Comparison of ENCODE assay signal across 23 cellular contexts in the genomic region with DNA sequence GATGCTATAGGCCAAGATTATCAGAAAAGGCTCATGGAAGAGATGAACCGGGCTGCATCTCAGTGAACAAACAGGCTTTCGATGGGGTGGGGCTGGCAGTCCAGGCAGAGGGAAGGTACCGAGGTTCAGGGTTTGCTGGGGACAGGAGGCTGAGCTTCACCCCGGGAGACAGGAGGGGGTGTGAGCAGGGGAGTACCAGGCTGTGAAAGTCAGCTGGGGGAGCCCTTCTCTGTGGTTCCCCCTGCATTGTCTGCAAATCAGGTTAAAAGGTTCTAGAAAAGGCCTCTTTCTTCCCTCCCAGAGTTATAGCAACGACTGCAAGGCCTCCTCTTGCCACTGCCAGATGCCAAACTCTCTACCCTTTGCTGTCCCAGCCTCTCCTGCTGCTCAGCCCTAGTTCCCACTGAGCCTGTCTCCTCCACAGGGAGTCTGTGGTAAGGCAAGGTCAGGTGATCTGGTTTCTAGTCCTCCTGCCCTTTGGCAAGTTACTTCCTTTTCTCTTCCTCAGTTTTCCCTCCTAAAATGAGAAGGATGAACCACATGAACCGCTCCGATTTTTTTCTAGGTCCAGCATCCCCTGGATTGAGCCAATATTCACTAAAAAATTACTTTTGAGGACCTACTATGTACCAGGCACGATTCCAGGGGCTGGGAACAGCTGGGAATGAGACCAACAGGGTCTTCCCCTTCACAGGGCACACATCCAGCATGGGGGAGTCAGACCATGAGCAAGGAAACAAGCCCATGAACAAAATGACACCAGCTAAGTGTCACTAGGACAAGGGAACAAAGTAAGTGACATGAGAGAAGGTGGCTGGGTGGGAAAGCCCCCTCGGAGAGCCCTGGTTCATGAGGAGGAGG. TPM values are rescaled to one million over a fixed set of nuclear protein-coding genes. Genes with fewer than 3 reads are reported as not detected.
DNase-seq lines count a peak whose midpoint lies in the region; ATAC-seq, FAIRE-seq and TF ChIP-seq lines count a peak whose summit lies in the region.
"Had no signal": no experiment of that assay in that cellular context is flagged by ENCODE, and none has a peak within 500 bp of the region (broad histone marks: within the 10 kb centered on the region; RNA-seq: fewer than 3 reads in every experiment).

No MANE protein-coding gene starts in this region.

- no peaks in the 10 kb centered on the region for H3K9me3 Mint-ChIP-seq in nephron progenitor cell
- H3K9me3 Mint-ChIP-seq: activated T-cell treated with anti-CD3 and anti-CD28 coated beads, Interleukin-2, amount 50 U/mL, for 24 hours; CD4-positive, alpha-beta T cell had no signal

- H3K4me1 Mint-ChIP-seq in nephron progenitor cell = peaks cover 13% of the 10 kb centered on the region

- no TSS peak for BruUV-seq in GM12878 (replicated peaks; lab: Mats Ljungman, UMichigan)

- H3K9ac ChIP-seq in GM12878 (ENCODE audit: control insufficient read depth, insufficient read depth, low read length) = no peak overlapping the region

- TF ChIP-seq POLR2A in GM12878 (IDR thresholded peaks at IDR 0.05; ENCODE audit: low read depth, low read length) = no peak

- H3K4me3 ChIP-seq in GM12878 = no peak overlapping the region
- H3K4me3 ChIP-seq: heart right ventricle, spleen had no signal

- intact Hi-C loops in GM12878 (cut with micrococcal nuclease; ENCODE audit: unreplicated experiment) = no loop called here

- 32% methylated on average over 9 of the region's 9 CpGs for WGBS in GM12878 (ENCODE audit: insufficient coverage, insufficient replicate concordance, low lambda C conversion rate, missing lambda C conversion rate)

- H3K4me2 ChIP-seq in GM12878 (ENCODE audit: control insufficient read depth, insufficient read depth) = no peak overlapping the region

- no peaks in the 10 kb centered on the region for H3K79me2 ChIP-seq in GM12878 (ENCODE audit: control insufficient read depth, insufficient read depth, low read length)

- RAD21 ChIA-PET in GM12878 (lab: Charles Lee; ENCODE audit: unreplicated experiment) = interaction anchor here (1.4 to 17.4 kb wide), 2 partner anchors 14 to 120 kb away, joined by 4 to 340 read pairs; no protein-coding TSS in a partner anchor

- FAIRE-seq in GM12878 (lab: Jason Lieb, UNC) = no peak
- FAIRE-seq: H54 had no signal

- no peak overlapping the region for H3K27ac ChIP-seq in GM12878 (ENCODE audit: control insufficient read depth, insufficient read depth)
- H3K27ac ChIP-seq: heart right ventricle, spleen had no signal

- H3K36me3 Mint-ChIP-seq in nephron progenitor cell (ENCODE audit: low read depth) = no peaks in the 10 kb centered on the region

- TF ChIP-seq CTCF in GM12878 (IDR thresholded peaks at IDR 0.05 in 2 of 3, conservative IDR thresholded peaks at IDR 0.05 in 1 of 3; ENCODE audit: control insufficient read depth in 2 of 3, extremely low read depth in 1 of 3, insufficient read depth in 1 of 3, low read depth in 3 of 3, low read length in 3 of 3) (no peak; a peak in 1 of 6 replicates), nephron progenitor cell (IDR thresholded peaks at IDR 0.05) (no peak)

- H3K4me1 ChIP-seq in GM12878 (ENCODE audit: control insufficient read depth, insufficient read depth, low read length) = peaks cover 12% of the 10 kb centered on the region
- H3K4me1 ChIP-seq: spleen had no signal

- H3K36me3 ChIP-seq in GM12878 (ENCODE audit: control insufficient read depth in 2 of 2, insufficient read depth in 2 of 2, low read length in 1 of 2) = no peaks in the 10 kb centered on the region
- H3K36me3 ChIP-seq: heart right ventricle, spleen had no signal

- H3K27ac Mint-ChIP-seq in nephron progenitor cell = peak overlapping the region; percentile 41
- H3K27ac Mint-ChIP-seq: activated T-cell treated with anti-CD3 and anti-CD28 coated beads, Interleukin-2, amount 50 U/mL, for 24 hours; CD4-positive, alpha-beta T cell had no signal

- in situ Hi-C loops in GM12878 (cut with MboI) = no loop called here
- in situ Hi-C loops in G401 (cut with HindIII; ENCODE audit: low sequenced_read_pairs) = no loop called here

- no peaks in the 10 kb centered on the region for H4K20me1 ChIP-seq in GM12878 (ENCODE audit: control insufficient read depth, insufficient read depth)

- no peak for TF ChIP-seq EP300 in Ishikawa (IDR thresholded peaks at IDR 0.05; ENCODE audit: borderline replicate concordance)
- TF ChIP-seq EP300 in GM12878 (IDR thresholded peaks at IDR 0.05; ENCODE audit: borderline replicate concordance in 1 of 2, control insufficient read depth in 1 of 2, low read depth in 2 of 2, low read length in 2 of 2) = no peak

- H3K27me3 Mint-ChIP-seq in nephron progenitor cell (ENCODE audit: low read depth, poor library complexity) = peaks cover 21% of the 10 kb centered on the region

- no peaks in the 10 kb centered on the region for H3K27me3 ChIP-seq in GM12878 (replicated peaks in 1 of 2; ENCODE audit: control insufficient read depth in 2 of 2, insufficient read depth in 2 of 2, low read length in 1 of 2)
- H3K27me3 ChIP-seq: heart right ventricle had no signal

- DNase-seq in GM12878 (ENCODE audit: low read depth, low spot score) (no peak), nephron progenitor cell (no peak), G401 (ENCODE audit: low spot score) (no peak), DMS153 treated with DMSO at 0.1 percent for 48 hours (lab: John Stamatoyannopoulos, UW; ENCODE audit: unreplicated experiment) (no peak), NCI-H748 (lab: John Stamatoyannopoulos, UW; ENCODE audit: unreplicated experiment) (no peak), kidney glomerular epithelial cell (lab: John Stamatoyannopoulos, UW) (no peak)
- DNase-seq: activated CD4-positive, CD25-positive, alpha-beta regulatory T cell treated with anti-CD3 and anti-CD28 coated beads, Interleukin-2, amount 50 U/mL, for 72 hours; activated naive CD4-positive, alpha-beta T cell; activated T-cell treated with anti-CD3 and anti-CD28 coated beads, Interleukin-2, amount 50 U/mL, for 24 hours; caudate nucleus; CD4-positive, alpha-beta T cell; heart right ventricle; MM.1S; NCI-H1436; NCI-H526; occipital lobe; spleen; stimulated activated CD4-positive, alpha-beta T cell treated with anti-CD3 and anti-CD28 coated beads, Interleukin-4, amount 100 ng/mL, for 4 hours; stimulated activated naive CD8-positive, alpha-beta T cell treated with anti-CD3 and anti-CD28 coated beads, Interleukin-15, Interleukin-2, amounts not matched to agents 100 U/mL and 50 U/mL, for 24 hours had no signal

- no peaks in the 10 kb centered on the region for H3K9me3 ChIP-seq in GM12878 (replicated peaks; ENCODE audit: control insufficient read depth, insufficient read depth, low read length)
- H3K9me3 ChIP-seq: heart right ventricle, spleen had no signal

- SMC1A ChIA-PET in GM12878 (lab: Charles Lee; ENCODE audit: uncharacterized antibody, unreplicated experiment) = interaction anchor here (0.8 to 19.4 kb wide), 3 partner anchors 13 to 118 kb away, joined by 3 to 374 read pairs (median 3); no protein-coding TSS in a partner anchor

- H2AFZ ChIP-seq in GM12878 (ENCODE audit: control insufficient read depth, low read depth, low read length) = no peak overlapping the region

- ATAC-seq in GM18868 (IDR thresholded peaks at IDR 0.05; ENCODE audit: unreplicated experiment) (peak; percentile 51), GM12878 (peak; percentile 70)
- ATAC-seq: stimulated activated naive CD8-positive, alpha-beta T cell treated with anti-CD3 and anti-CD28 coated beads, Interleukin-15, Interleukin-2, amounts not matched to agents 100 U/mL and 50 U/mL, for 24 hours had no signal

- no peak overlapping the region for H3K4me3 Mint-ChIP-seq in nephron progenitor cell
- H3K4me3 Mint-ChIP-seq: activated T-cell treated with anti-CD3 and anti-CD28 coated beads, Interleukin-2, amount 50 U/mL, for 24 hours; CD4-positive, alpha-beta T cell had no signal

- POLR2A ChIA-PET in GM12878 (lab: Charles Lee) = interaction anchor here (0.5 to 18.2 kb wide), 2 partner anchors 13 to 139 kb away, joined by 3 to 228 read pairs; no protein-coding TSS in a partner anchor

- TF ChIP-seq RAD21 in Ishikawa (IDR thresholded peaks at IDR 0.05; ENCODE audit: low read depth) (no peak), GM12878 (IDR thresholded peaks at IDR 0.05; ENCODE audit: insufficient read depth, low read depth, low read length) (no peak)

- CTCF ChIA-PET in GM12878 (lab: Yijun Ruan, JAX) = interaction anchor here (1.1 to 17.8 kb wide), 6 partner anchors 15 to 121 kb away, joined by 4 to 623 read pairs (median 4); no protein-coding TSS in a partner anchor

RNA-seq across cellular contexts. Expression of gene LAD1, which starts 7.2 kb away (rescaled TPM):
- total RNA-seq in GM12878 (2013; cell fraction: nucleolus; rRNA removed) = 0.40 and 0.91 TPM in 2 replicates
- 0.22 and 0.40 TPM in 2 replicates for total RNA-seq in GM12878 (2014; rRNA removed)
- 0.18 and 0.40 TPM in 2 replicates for total RNA-seq in GM12878 (2014; rRNA removed; fragmentation: Illumina TruSeq; extraction: Trizol)
- 0.26 and 0.53 TPM in 2 replicates for total RNA-seq in GM12878 (2021)
- 0.33 TPM for polyA plus RNA-seq in GM12878 (2011; ENCODE audit: low read depth)
- polyA plus RNA-seq in GM12878 (2011; rRNA removed) = 0.05 TPM in 1 of 2 replicates, not detected in the other
- polyA plus RNA-seq in GM12878 (2011; cell fraction: cytosol; rRNA removed) = 0.09 TPM in 1 of 2 replicates, not detected in the other
- 0.07 TPM in 1 of 2 replicates, not detected in the other for polyA plus RNA-seq in GM12878 (2011; cell fraction: nucleus; rRNA removed)
- polyA plus RNA-seq in GM12878 (2012) = 0.31 and 0.77 TPM in 2 replicates
- 0.11 and 0.48 TPM in 2 replicates for polyA plus RNA-seq in GM12878 (2014; fragmentation: Illumina TruSeq; extraction: Trizol)
- not detected for polyA plus RNA-seq in GM12878 (2014; fragmentation: Nextera tagmentation; extraction: Ambion mirVana)
- 0.32 and 0.80 TPM in 2 replicates for polyA plus RNA-seq in GM12878 (2014; rRNA removed)
- under 1 TPM in 1 of 2 experiments, not detected in 1; 0.16 TPM for polyA plus RNA-seq in GM12878 (2016; fragmentation: Nextera tagmentation; extraction: Ambion mirVana)
- not detected in 2 replicates for polyA minus RNA-seq in GM12878 (2011; rRNA and poly(A)+ RNA removed)
- polyA minus RNA-seq in GM12878 (2011; cell fraction: cytosol; rRNA and poly(A)+ RNA removed) = not detected in 2 replicates
- not detected in 2 replicates for polyA minus RNA-seq in GM12878 (2011; cell fraction: nucleus; rRNA and poly(A)+ RNA removed)
- total RNA-seq in G401 (2014; rRNA removed; shearing (Covaris generic)) = 0.20 and 6.1 TPM in 2 replicates
- total RNA-seq: CD4-positive, alpha-beta T cell; occipital lobe had no signal

RNA-seq across cellular contexts. Expression of gene TNNT2, which starts 14.4 kb away (rescaled TPM):
- total RNA-seq in GM12878 (2013; cell fraction: nucleolus; rRNA removed) = not detected in 2 replicates
- not detected in 2 replicates for total RNA-seq in GM12878 (2014; rRNA removed)
- total RNA-seq in GM12878 (2014; rRNA removed; fragmentation: Illumina TruSeq; extraction: Trizol) = not detected in 2 replicates
- total RNA-seq in GM12878 (2021) = not detected in 2 replicates
- not detected for polyA plus RNA-seq in GM12878 (2011; ENCODE audit: low read depth)
- polyA plus RNA-seq in GM12878 (2011; rRNA removed) = not detected in 2 replicates
- polyA plus RNA-seq in GM12878 (2011; cell fraction: cytosol; rRNA removed) = not detected in 2 replicates
- not detected in 2 replicates for polyA plus RNA-seq in GM12878 (2011; cell fraction: nucleus; rRNA removed)
- polyA plus RNA-seq in GM12878 (2012) = not detected in 2 replicates
- not detected in 2 replicates for polyA plus RNA-seq in GM12878 (2014; fragmentation: Illumina TruSeq; extraction: Trizol)
- not detected for polyA plus RNA-seq in GM12878 (2014; fragmentation: Nextera tagmentation; extraction: Ambion mirVana)
- polyA plus RNA-seq in GM12878 (2014; rRNA removed) = not detected in 2 replicates
- polyA plus RNA-seq in GM12878 (2016; fragmentation: Nextera tagmentation; extraction: Ambion mirVana) = 1 to 10 TPM in 1 of 2 experiments, not detected in 1; 2.2 TPM
- not detected in 2 replicates for polyA minus RNA-seq in GM12878 (2011; rRNA and poly(A)+ RNA removed)
- not detected in 2 replicates for polyA minus RNA-seq in GM12878 (2011; cell fraction: cytosol; rRNA and poly(A)+ RNA removed)
- 0.19 TPM in 1 of 2 replicates, not detected in the other for polyA minus RNA-seq in GM12878 (2011; cell fraction: nucleus; rRNA and poly(A)+ RNA removed)
- 18.3 and 22.2 TPM in 2 replicates for total RNA-seq in G401 (2014; rRNA removed; shearing (Covaris generic))
- total RNA-seq: CD4-positive, alpha-beta T cell; occipital lobe had no signal

RNA-seq across cellular contexts. Expression of gene TNNI1, which starts 29.6 kb away (rescaled TPM):
- 0.94 and 0.98 TPM in 2 replicates for total RNA-seq in GM12878 (2013; cell fraction: nucleolus; rRNA removed)
- total RNA-seq in GM12878 (2014; rRNA removed) = under 0.01 TPM in 1 of 2 replicates, not detected in the other
- 0.14 TPM in 1 of 2 replicates, not detected in the other for total RNA-seq in GM12878 (2014; rRNA removed; fragmentation: Illumina TruSeq; extraction: Trizol)
- total RNA-seq in GM12878 (2021) = not detected in 2 replicates
- not detected for polyA plus RNA-seq in GM12878 (2011; ENCODE audit: low read depth)
- 0.41 and 0.50 TPM in 2 replicates for polyA plus RNA-seq in GM12878 (2011; rRNA removed)
- 0.60 and 0.87 TPM in 2 replicates for polyA plus RNA-seq in GM12878 (2011; cell fraction: cytosol; rRNA removed)
- polyA plus RNA-seq in GM12878 (2011; cell fraction: nucleus; rRNA removed) = 0.48 and 1.0 TPM in 2 replicates
- 0.45 TPM in 1 of 2 replicates, not detected in the other for polyA plus RNA-seq in GM12878 (2012)
- polyA plus RNA-seq in GM12878 (2014; fragmentation: Illumina TruSeq; extraction: Trizol) = not detected in 2 replicates
- under 1 TPM in 1 of 2 experiments, not detected in 1; 0.04 TPM for polyA plus RNA-seq in GM12878 (2014; fragmentation: Nextera tagmentation; extraction: Ambion mirVana)
- polyA plus RNA-seq in GM12878 (2014; rRNA removed) = 0.39 TPM in 1 of 2 replicates, not detected in the other
- polyA plus RNA-seq in GM12878 (2016; fragmentation: Nextera tagmentation; extraction: Ambion mirVana) = 1 to 10 TPM in 1 of 2 experiments, under 1 TPM in 1; 0.20 to 1.0 TPM
- 0.44 and 0.67 TPM in 2 replicates for polyA minus RNA-seq in GM12878 (2011; rRNA and poly(A)+ RNA removed)
- polyA minus RNA-seq in GM12878 (2011; cell fraction: cytosol; rRNA and poly(A)+ RNA removed) = 0.13 TPM in 1 of 2 replicates, not detected in the other
- 0.60 and 0.67 TPM in 2 replicates for polyA minus RNA-seq in GM12878 (2011; cell fraction: nucleus; rRNA and poly(A)+ RNA removed)
- total RNA-seq in G401 (2014; rRNA removed; shearing (Covaris generic)) = 57.1 and 57.8 TPM in 2 replicates
- total RNA-seq: CD4-positive, alpha-beta T cell; lower leg skin; occipital lobe; spleen had no signal

Comparison
In these comparisons a context has a peak if more than half of its experiments do, and no peak if none do; other contexts are left out.
1. RNA of gene TNNT2, which starts 14.4 kb away (total RNA-seq): 18.3 to 22.2 TPM in G401; not detected in GM12878; every median in the first group is over 10 times any median in the second.
2. RNA of gene TNNI1, which starts 29.6 kb away (total RNA-seq): 57.1 to 57.8 TPM in G401; under 0.01 to 0.98 TPM in GM12878; every median in the first group is over 10 times any median in the second.